ENCODE assay signal across 11 cellular contexts in the genomic region with DNA sequence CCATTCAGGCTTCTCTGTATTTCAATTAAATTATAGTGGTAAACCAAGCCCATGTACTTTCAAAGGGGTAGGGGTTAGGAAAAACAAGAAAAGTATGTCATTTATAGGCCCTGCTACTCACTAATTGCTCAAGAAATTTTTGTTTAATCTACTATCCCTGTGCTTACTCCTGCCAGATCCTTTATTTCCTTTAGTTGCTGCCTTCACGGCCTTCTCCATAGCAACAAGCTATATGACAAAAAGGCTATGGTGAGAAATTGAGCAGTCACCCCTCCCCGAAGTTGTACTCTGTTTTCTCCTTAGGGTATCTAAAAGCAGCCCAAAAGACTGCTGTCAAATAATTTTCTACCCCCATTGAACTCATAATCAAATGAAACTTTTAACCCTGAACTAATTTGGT.
DNase-seq lines count a peak whose midpoint lies in the region; ATAC-seq and TF ChIP-seq lines count a peak whose summit lies in the region.
"Had no signal": no experiment of that assay in that cellular context is flagged by ENCODE, and none has a peak within 500 bp of the region (broad histone marks: within the 10 kb centered on the region; RNA-seq: fewer than 3 reads in every experiment).

No MANE protein-coding gene starts in this region.

- TF ChIP-seq RAD21 in SK-N-SH (IDR thresholded peaks at IDR 0.05; ENCODE audit: low read length), result no peak

- H3K9ac ChIP-seq in SK-N-SH, result no peak overlapping the region

- CTCF ChIA-PET in SK-N-SH (lab: Yijun Ruan, JAX), result interaction anchor here (0.9 to 2.9 kb wide), 3 partner anchors 9 to 49 kb away, joined by 3 to 21 read pairs (median 3); no protein-coding TSS in a partner anchor

- TF ChIP-seq POLR2A in esophagus muscularis mucosa (IDR thresholded peaks at IDR 0.05; ENCODE audit: low read depth) (no peak), ovary (IDR thresholded peaks at IDR 0.05) (no peak)

- H3K9me3 Mint-ChIP-seq in GM23338 (peaks cover 5% of the 10 kb centered on the region; the same call in 2 of the 3 replicates), osteocyte (ENCODE audit: unreplicated experiment) (peaks cover 6% of the 10 kb centered on the region)

- peak overlapping the region; percentile 91 for H3K27ac Mint-ChIP-seq in GM23338
- H3K27ac Mint-ChIP-seq in osteocyte (ENCODE audit: unreplicated experiment), result peak overlapping the region; percentile 23

- H3K4me1 Mint-ChIP-seq in GM23338 (peaks cover 46% of the 10 kb centered on the region), osteocyte (ENCODE audit: unreplicated experiment) (peaks cover 32% of the 10 kb centered on the region)

- no peak for TF ChIP-seq CTCF in GM23338 (conservative IDR thresholded peaks at IDR 0.05; ENCODE audit: low read depth in 2 of 2)
- no peak for TF ChIP-seq CTCF in SK-N-SH (IDR thresholded peaks at IDR 0.05)
- TF ChIP-seq CTCF in esophagus muscularis mucosa (IDR thresholded peaks at IDR 0.05), result no peak
- no peak for TF ChIP-seq CTCF in osteocyte (IDR thresholded peaks at IDR 0.05)
- no peak for TF ChIP-seq CTCF in brain microvascular endothelial cell (IDR thresholded peaks at IDR 0.05; ENCODE audit: low read depth, low read length, missing control alignments)
- no peak for TF ChIP-seq CTCF in ovary (IDR thresholded peaks at IDR 0.05)

- H3K36me3 ChIP-seq in GM23338 (ENCODE audit: insufficient read depth) (no peaks in the 10 kb centered on the region), SK-N-SH (replicated peaks in 1 of 2; ENCODE audit: control insufficient read depth in 1 of 2, insufficient read depth in 2 of 2, low read length in 1 of 2) (peaks cover 0 to 25% of the 10 kb centered on the region in 2 experiments), esophagus muscularis mucosa (peaks cover 0 to 11% (median 0%) of the 10 kb centered on the region in 4 donors), brain microvascular endothelial cell (replicated peaks) (no peaks in the 10 kb centered on the region), ovary (no peaks in the 10 kb centered on the region)

- no peak overlapping the region for H3K4me3 Mint-ChIP-seq in GM23338
- no peak overlapping the region for H3K4me3 Mint-ChIP-seq in osteocyte (ENCODE audit: unreplicated experiment)

- TF ChIP-seq EP300 in SK-N-SH (IDR thresholded peaks at IDR 0.05; ENCODE audit: borderline replicate concordance in 1 of 2, low read depth in 1 of 2, low read length in 1 of 2) (no peak), esophagus muscularis mucosa (IDR thresholded peaks at IDR 0.05) (no peak), ovary (IDR thresholded peaks at IDR 0.05) (no peak)

- DNase-seq in GM23338 (ENCODE audit: low spot score), result no peak
- no peak for DNase-seq in SK-N-SH
- DNase-seq in esophagus muscularis mucosa (ENCODE audit: extremely low spot score), result no peak
- DNase-seq in osteocyte (ENCODE audit: extremely low spot score, unreplicated experiment), result no peak
- no peak for DNase-seq in brain microvascular endothelial cell
- no peak for DNase-seq in GOT3 (lab: John Stamatoyannopoulos, UW)
- DNase-seq in ovary, result no peak
- DNase-seq: activated CD4-positive, alpha-beta T cell treated with anti-CD3 and anti-CD28 coated beads for 1 hour; stimulated activated naive CD4-positive, alpha-beta T cell treated with Interleukin-2 at 50 U/mL for 16 hours had no signal

- H3K9me2 ChIP-seq in GM23338 (ENCODE audit: insufficient read depth), result no peaks in the 10 kb centered on the region
- no peaks in the 10 kb centered on the region for H3K9me2 ChIP-seq in SK-N-SH

- in situ Hi-C loops in brain microvascular endothelial cell (cut with HindIII; ENCODE audit: low pct_ligation_motif_present, low sequenced_read_pairs), result no loop called here

- H3K79me2 ChIP-seq in GM23338 (replicated peaks; ENCODE audit: insufficient read depth) (peaks cover 85% of the 10 kb centered on the region), SK-N-SH (ENCODE audit: insufficient read depth) (peaks cover 78% of the 10 kb centered on the region)

- H3K36me3 Mint-ChIP-seq in GM23338 (ENCODE audit: low read depth) (peaks cover 18% of the 10 kb centered on the region; the same call in 2 of the 3 replicates), osteocyte (ENCODE audit: unreplicated experiment) (peaks cover 22% of the 10 kb centered on the region)

- H2AFZ ChIP-seq in GM23338 (no peak overlapping the region), SK-N-SH (ENCODE audit: low read depth) (no peak overlapping the region)

- H3K4me3 ChIP-seq in GM23338 (no peak overlapping the region), SK-N-SH (ENCODE audit: low read depth in 2 of 2, low read length in 1 of 2) (no peak overlapping the region), esophagus muscularis mucosa (no peak overlapping the region), brain microvascular endothelial cell (ENCODE audit: low read depth, low read length) (no peak overlapping the region), ovary (no peak overlapping the region)

- H4K20me1 ChIP-seq in GM23338 (replicated peaks; ENCODE audit: insufficient read depth) (no peaks in the 10 kb centered on the region), SK-N-SH (ENCODE audit: insufficient read depth) (no peaks in the 10 kb centered on the region; the same call in 1 of the 2 replicates)

- POLR2A ChIA-PET in SK-N-SH (lab: Yijun Ruan, JAX), result interaction anchor here (0.5 to 0.7 kb wide), 2 partner anchors 9 to 487 kb away, joined by 3 read pairs; no protein-coding TSS in a partner anchor

- H3K27ac ChIP-seq in GM23338 (ENCODE audit: low read depth) (peak overlapping the region; percentile 87; the same call in 1 of the 2 replicates), SK-N-SH (ENCODE audit: low read depth in 2 of 2, low read length in 1 of 2) (peak overlapping the region; percentile 52 to 87; a peak in 3 of 4 replicates), esophagus muscularis mucosa (replicated peaks in 1 of 4) (peak overlapping the region; percentile 39 to 62 (median 49)), brain microvascular endothelial cell (no peak overlapping the region), ovary (peak overlapping the region in 1 of 2 donors; percentile 28)

- peaks cover 8% of the 10 kb centered on the region; the same call in 1 of the 2 replicates for H3K9me3 ChIP-seq in SK-N-SH
- no peaks in the 10 kb centered on the region for H3K9me3 ChIP-seq in esophagus muscularis mucosa
- H3K9me3 ChIP-seq in ovary, result no peaks in the 10 kb centered on the region

- H3F3A ChIP-seq in GM23338 (replicated peaks; ENCODE audit: low read depth), result 0 out of 2 replicates have a peak, but pooled peaks cover 3% of the 10 kb centered on the region
- H3F3A ChIP-seq in SK-N-SH (replicated peaks; ENCODE audit: insufficient read depth), result no peaks in the 10 kb centered on the region

- peaks cover 34% of the 10 kb centered on the region for H3K4me1 ChIP-seq in GM23338 (ENCODE audit: insufficient read depth)
- peaks cover 12 to 26% of the 10 kb centered on the region in 2 experiments; a peak in 3 of 4 replicates for H3K4me1 ChIP-seq in SK-N-SH (ENCODE audit: control insufficient read depth in 1 of 2, insufficient read depth in 2 of 2, low read depth in 1 of 2, low read length in 1 of 2)
- H3K4me1 ChIP-seq in esophagus muscularis mucosa, result peaks cover 27 to 74% (median 64%) of the 10 kb centered on the region in 4 donors
- peaks cover 15% of the 10 kb centered on the region for H3K4me1 ChIP-seq in ovary (ENCODE audit: insufficient read depth)

- H3K27me3 ChIP-seq in GM23338 (ENCODE audit: insufficient read depth) (no peaks in the 10 kb centered on the region), SK-N-SH (ENCODE audit: insufficient read depth) (no peaks in the 10 kb centered on the region), esophagus muscularis mucosa (no peaks in the 10 kb centered on the region), brain microvascular endothelial cell (replicated peaks) (no peaks in the 10 kb centered on the region), ovary (no peaks in the 10 kb centered on the region)

- H3K27me3 Mint-ChIP-seq in GM23338 (ENCODE audit: insufficient read depth, low read depth, poor library complexity) (peaks cover 2% of the 10 kb centered on the region), osteocyte (ENCODE audit: unreplicated experiment) (no peaks in the 10 kb centered on the region)

- intact Hi-C loops in esophagus muscularis mucosa (cut with DNase I), result no loop called here
- intact Hi-C loops in ovary (cut with DNase I), result no loop called here

- ATAC-seq in GM23338 (no peak), HG02798 (IDR thresholded peaks at IDR 0.05; ENCODE audit: poor library complexity, unreplicated experiment) (no peak)
- ATAC-seq: Panc1 had no signal

- 74% methylated on average over 2 of the region's 2 CpGs for WGBS in SK-N-SH (ENCODE audit: low lambda C conversion rate)
- 36% methylated on average over 2 of the region's 2 CpGs for WGBS in esophagus muscularis mucosa
- WGBS in ovary, 3 donors, result 60 to 74% (median 60%) methylated on average over 2 of the region's 2 CpGs

- H3K4me2 ChIP-seq in GM23338 (no peak overlapping the region), SK-N-SH (no peak overlapping the region)

TF ChIP-seq in GM23338, 12 proteins besides CTCF, POLR2A, EP300 and RAD21 (continues in another document):
- no peak for TF ChIP-seq NANOG (IDR thresholded peaks at IDR 0.05; ENCODE audit: borderline replicate concordance)

TF ChIP-seq in SK-N-SH, 30 proteins besides CTCF, POLR2A, EP300 and RAD21 (continues in another document):
- TF ChIP-seq FOSL2 (IDR thresholded peaks at IDR 0.05; ENCODE audit: borderline replicate concordance, low read depth) (no peak), FOXJ3 (CRISPR knock-in tag; IDR thresholded peaks at IDR 0.05) (no peak), ZBTB33 (IDR thresholded peaks at IDR 0.05; ENCODE audit: borderline replicate concordance, low read depth) (no peak), NFIC (IDR thresholded peaks at IDR 0.05; ENCODE audit: borderline replicate concordance) (no peak)
